Comparison of ENCODE assay signal across 1 cellular context in genomic region chr18:77016133-77016839, GRCh38.
TF ChIP-seq lines count a peak whose summit lies in the region.

No MANE protein-coding gene starts in this region.

TF ChIP-seq in SK-N-SH, 30 proteins besides CTCF, POLR2A, EP300 and RAD21 (continued from another document):
- no peak for TF ChIP-seq FOXM1 (IDR thresholded peaks at IDR 0.05; ENCODE audit: low read depth)
- TF ChIP-seq, protein P1, sequence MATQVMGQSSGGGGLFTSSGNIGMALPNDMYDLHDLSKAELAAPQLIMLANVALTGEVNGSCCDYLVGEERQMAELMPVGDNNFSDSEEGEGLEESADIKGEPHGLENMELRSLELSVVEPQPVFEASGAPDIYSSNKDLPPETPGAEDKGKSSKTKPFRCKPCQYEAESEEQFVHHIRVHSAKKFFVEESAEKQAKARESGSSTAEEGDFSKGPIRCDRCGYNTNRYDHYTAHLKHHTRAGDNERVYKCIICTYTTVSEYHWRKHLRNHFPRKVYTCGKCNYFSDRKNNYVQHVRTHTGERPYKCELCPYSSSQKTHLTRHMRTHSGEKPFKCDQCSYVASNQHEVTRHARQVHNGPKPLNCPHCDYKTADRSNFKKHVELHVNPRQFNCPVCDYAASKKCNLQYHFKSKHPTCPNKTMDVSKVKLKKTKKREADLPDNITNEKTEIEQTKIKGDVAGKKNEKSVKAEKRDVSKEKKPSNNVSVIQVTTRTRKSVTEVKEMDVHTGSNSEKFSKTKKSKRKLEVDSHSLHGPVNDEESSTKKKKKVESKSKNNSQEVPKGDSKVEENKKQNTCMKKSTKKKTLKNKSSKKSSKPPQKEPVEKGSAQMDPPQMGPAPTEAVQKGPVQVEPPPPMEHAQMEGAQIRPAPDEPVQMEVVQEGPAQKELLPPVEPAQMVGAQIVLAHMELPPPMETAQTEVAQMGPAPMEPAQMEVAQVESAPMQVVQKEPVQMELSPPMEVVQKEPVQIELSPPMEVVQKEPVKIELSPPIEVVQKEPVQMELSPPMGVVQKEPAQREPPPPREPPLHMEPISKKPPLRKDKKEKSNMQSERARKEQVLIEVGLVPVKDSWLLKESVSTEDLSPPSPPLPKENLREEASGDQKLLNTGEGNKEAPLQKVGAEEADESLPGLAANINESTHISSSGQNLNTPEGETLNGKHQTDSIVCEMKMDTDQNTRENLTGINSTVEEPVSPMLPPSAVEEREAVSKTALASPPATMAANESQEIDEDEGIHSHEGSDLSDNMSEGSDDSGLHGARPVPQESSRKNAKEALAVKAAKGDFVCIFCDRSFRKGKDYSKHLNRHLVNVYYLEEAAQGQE (IDR thresholded peaks at IDR 0.05; ENCODE audit: low read depth, low read length), result no peak
- TF ChIP-seq EZH2phosphoT487 (IDR thresholded peaks at IDR 0.05; ENCODE audit: borderline replicate concordance, low read depth), result no peak
- TF ChIP-seq, protein P2, sequence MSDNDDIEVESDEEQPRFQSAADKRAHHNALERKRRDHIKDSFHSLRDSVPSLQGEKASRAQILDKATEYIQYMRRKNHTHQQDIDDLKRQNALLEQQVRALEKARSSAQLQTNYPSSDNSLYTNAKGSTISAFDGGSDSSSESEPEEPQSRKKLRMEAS (IDR thresholded peaks at IDR 0.05; ENCODE audit: low read depth), result no peak
- no peak for TF ChIP-seq SIN3A (IDR thresholded peaks at IDR 0.05; ENCODE audit: borderline replicate concordance, low read depth, low read length)
- TF ChIP-seq NFIC (IDR thresholded peaks at IDR 0.05; ENCODE audit: borderline replicate concordance), result no peak
- no peak for TF ChIP-seq GATA2 (CRISPR knock-in tag; IDR thresholded peaks at IDR 0.05)
- no peak for TF ChIP-seq TCF12 (IDR thresholded peaks at IDR 0.05)
